1 cellular context compared by ENCODE assay signal in the genomic region with DNA sequence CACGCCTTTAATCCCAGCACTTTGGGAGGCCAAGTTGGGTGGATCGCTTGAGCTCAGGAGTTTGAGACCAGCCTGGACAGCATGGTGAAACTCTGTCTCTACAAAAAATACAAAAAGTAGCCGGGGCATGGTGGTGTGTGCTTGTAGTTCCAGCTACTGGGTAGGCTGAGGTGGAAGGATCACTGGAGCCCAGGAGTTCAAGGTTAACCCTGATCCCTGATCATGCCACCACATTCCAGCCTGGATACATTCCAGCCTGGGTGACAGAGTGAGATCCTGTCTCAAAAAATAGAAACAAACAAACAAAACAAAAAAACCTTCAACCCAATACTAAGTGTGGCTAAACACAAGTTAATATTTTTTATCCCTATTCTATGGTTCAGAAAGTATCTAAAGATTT.
TF ChIP-seq lines count a peak whose summit lies in the region.

No MANE protein-coding gene starts in this region.

TF ChIP-seq in HepG2, 621 proteins besides CTCF, POLR2A, EP300 and RAD21 (continued from another document):
- TF ChIP-seq, protein P1, sequence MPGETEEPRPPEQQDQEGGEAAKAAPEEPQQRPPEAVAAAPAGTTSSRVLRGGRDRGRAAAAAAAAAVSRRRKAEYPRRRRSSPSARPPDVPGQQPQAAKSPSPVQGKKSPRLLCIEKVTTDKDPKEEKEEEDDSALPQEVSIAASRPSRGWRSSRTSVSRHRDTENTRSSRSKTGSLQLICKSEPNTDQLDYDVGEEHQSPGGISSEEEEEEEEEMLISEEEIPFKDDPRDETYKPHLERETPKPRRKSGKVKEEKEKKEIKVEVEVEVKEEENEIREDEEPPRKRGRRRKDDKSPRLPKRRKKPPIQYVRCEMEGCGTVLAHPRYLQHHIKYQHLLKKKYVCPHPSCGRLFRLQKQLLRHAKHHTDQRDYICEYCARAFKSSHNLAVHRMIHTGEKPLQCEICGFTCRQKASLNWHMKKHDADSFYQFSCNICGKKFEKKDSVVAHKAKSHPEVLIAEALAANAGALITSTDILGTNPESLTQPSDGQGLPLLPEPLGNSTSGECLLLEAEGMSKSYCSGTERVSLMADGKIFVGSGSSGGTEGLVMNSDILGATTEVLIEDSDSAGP (CRISPR knock-in tag; IDR thresholded peaks at IDR 0.05; ENCODE audit: borderline replicate concordance), result no peak
- peak in 1 of 2 experiments; percentile 61; a peak in 1 of 4 replicates for TF ChIP-seq NR2F1 (CRISPR knock-in tag; IDR thresholded peaks at IDR 0.05)
- no peak for TF ChIP-seq ZNF333 (CRISPR knock-in tag; IDR thresholded peaks at IDR 0.05; ENCODE audit: borderline replicate concordance)
- TF ChIP-seq, protein P2, sequence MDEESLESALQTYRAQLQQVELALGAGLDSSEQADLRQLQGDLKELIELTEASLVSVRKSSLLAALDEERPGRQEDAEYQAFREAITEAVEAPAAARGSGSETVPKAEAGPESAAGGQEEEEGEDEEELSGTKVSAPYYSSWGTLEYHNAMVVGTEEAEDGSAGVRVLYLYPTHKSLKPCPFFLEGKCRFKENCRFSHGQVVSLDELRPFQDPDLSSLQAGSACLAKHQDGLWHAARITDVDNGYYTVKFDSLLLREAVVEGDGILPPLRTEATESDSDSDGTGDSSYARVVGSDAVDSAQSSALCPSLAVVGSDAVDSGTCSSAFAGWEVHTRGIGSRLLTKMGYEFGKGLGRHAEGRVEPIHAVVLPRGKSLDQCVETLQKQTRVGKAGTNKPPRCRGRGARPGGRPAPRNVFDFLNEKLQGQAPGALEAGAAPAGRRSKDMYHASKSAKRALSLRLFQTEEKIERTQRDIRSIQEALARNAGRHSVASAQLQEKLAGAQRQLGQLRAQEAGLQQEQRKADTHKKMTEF (CRISPR knock-in tag; IDR thresholded peaks at IDR 0.05), result no peak; the same call in 1 of the 2 replicates
- TF ChIP-seq, protein P3, sequence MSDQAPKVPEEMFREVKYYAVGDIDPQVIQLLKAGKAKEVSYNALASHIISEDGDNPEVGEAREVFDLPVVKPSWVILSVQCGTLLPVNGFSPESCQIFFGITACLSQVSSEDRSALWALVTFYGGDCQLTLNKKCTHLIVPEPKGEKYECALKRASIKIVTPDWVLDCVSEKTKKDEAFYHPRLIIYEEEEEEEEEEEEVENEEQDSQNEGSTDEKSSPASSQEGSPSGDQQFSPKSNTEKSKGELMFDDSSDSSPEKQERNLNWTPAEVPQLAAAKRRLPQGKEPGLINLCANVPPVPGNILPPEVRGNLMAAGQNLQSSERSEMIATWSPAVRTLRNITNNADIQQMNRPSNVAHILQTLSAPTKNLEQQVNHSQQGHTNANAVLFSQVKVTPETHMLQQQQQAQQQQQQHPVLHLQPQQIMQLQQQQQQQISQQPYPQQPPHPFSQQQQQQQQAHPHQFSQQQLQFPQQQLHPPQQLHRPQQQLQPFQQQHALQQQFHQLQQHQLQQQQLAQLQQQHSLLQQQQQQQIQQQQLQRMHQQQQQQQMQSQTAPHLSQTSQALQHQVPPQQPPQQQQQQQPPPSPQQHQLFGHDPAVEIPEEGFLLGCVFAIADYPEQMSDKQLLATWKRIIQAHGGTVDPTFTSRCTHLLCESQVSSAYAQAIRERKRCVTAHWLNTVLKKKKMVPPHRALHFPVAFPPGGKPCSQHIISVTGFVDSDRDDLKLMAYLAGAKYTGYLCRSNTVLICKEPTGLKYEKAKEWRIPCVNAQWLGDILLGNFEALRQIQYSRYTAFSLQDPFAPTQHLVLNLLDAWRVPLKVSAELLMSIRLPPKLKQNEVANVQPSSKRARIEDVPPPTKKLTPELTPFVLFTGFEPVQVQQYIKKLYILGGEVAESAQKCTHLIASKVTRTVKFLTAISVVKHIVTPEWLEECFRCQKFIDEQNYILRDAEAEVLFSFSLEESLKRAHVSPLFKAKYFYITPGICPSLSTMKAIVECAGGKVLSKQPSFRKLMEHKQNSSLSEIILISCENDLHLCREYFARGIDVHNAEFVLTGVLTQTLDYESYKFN (CRISPR knock-in tag; conservative IDR thresholded peaks at IDR 0.05), result peak; percentile 64
- peak; percentile 62 for TF ChIP-seq POGZ (CRISPR knock-in tag; IDR thresholded peaks at IDR 0.05)
- no peak for TF ChIP-seq ZNF331 (CRISPR knock-in tag; IDR thresholded peaks at IDR 0.05)
- TF ChIP-seq, protein P4, sequence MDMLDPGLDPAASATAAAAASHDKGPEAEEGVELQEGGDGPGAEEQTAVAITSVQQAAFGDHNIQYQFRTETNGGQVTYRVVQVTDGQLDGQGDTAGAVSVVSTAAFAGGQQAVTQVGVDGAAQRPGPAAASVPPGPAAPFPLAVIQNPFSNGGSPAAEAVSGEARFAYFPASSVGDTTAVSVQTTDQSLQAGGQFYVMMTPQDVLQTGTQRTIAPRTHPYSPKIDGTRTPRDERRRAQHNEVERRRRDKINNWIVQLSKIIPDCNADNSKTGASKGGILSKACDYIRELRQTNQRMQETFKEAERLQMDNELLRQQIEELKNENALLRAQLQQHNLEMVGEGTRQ (IDR thresholded peaks at IDR 0.05; ENCODE audit: low read depth, low read length), result no peak
- TF ChIP-seq, protein P4 (CRISPR knock-in tag; IDR thresholded peaks at IDR 0.05; ENCODE audit: borderline replicate concordance), result no peak
- no peak for TF ChIP-seq ZNF562 (CRISPR knock-in tag; IDR thresholded peaks at IDR 0.05; ENCODE audit: borderline replicate concordance)
- TF ChIP-seq FOSL2 (CRISPR knock-in tag; IDR thresholded peaks at IDR 0.05), result peak; percentile 45
- no peak for TF ChIP-seq ZNF816 (CRISPR knock-in tag; IDR thresholded peaks at IDR 0.05; ENCODE audit: borderline replicate concordance)
- TF ChIP-seq CAMTA2 (CRISPR knock-in tag; IDR thresholded peaks at IDR 0.05; ENCODE audit: borderline replicate concordance), result no peak
- TF ChIP-seq, protein P5, sequence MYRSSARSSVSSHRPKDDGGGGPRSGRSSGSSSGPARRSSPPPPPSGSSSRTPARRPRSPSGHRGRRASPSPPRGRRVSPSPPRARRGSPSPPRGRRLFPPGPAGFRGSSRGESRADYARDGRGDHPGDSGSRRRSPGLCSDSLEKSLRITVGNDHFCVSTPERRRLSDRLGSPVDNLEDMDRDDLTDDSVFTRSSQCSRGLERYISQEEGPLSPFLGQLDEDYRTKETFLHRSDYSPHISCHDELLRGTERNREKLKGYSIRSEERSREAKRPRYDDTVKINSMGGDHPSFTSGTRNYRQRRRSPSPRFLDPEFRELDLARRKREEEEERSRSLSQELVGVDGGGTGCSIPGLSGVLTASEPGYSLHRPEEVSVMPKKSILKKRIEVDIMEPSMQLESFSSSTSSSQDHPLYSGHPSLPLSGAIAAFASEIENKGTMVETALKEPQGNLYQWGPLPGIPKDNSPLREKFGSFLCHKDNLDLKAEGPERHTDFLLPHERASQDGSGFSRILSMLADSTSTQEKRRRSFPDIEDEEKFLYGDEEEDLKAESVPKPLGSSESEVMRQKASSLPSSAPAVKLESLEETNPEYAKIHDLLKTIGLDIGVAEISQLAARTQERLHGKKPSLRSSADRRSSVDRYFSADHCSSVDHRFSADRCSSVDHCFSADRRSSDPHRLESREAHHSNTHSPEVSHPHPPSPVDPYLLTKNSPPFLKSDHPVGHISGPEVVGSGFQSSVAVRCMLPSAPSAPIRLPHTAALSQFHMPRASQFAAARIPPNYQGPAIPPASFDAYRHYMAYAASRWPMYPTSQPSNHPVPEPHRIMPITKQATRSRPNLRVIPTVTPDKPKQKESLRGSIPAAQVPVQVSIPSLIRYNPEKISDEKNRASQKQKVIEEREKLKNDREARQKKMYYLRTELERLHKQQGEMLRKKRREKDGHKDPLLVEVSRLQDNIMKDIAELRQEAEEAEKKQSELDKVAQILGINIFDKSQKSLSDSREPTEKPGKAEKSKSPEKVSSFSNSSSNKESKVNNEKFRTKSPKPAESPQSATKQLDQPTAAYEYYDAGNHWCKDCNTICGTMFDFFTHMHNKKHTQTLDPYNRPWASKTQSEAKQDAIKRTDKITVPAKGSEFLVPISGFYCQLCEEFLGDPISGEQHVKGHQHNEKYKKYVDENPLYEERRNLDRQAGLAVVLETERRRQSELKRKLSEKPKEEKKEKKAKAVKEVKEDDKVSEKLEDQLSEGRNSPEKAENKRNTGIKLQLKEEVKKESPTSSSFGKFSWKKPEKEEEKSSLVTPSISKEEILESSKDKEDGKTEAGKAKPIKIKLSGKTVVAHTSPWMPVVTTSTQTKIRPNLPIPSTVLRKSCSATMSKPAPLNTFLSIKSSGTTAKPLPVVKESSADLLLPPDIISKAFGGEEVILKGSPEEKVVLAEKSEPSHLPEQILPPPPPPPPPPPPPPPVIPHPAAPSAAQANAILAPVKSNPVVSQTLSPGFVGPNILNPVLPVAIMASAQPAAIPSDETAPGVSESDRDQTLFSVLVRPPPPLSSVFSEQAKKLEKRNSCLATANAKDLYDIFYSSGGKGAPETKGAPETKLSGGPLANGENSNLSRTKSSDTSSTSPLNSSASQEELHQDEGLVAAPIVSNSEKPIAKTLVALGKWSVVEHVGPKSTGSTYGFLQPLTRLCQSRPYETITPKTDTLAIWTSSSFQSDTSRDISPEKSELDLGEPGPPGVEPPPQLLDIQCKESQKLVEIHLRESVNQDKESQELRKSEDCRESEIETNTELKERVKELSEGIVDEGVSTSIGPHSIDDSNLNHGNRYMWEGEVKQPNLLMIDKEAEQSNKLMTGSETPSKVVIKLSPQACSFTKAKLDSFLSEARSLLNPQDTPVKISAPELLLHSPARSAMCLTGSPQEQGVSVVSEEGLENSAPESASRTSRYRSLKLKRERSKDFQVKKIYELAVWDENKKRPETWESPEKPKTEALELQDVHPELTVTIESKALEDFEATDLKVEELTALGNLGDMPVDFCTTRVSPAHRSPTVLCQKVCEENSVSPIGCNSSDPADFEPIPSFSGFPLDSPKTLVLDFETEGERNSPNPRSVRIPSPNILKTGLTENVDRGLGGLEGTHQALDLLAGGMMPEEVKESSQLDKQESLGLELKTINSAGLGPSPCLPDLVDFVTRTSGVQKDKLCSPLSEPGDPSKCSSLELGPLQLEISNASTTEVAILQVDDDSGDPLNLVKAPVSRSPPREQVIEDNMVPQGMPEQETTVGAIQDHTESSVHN (CRISPR knock-in tag; IDR thresholded peaks at IDR 0.05), result no peak
- no peak for TF ChIP-seq ZNF746 (CRISPR knock-in tag; IDR thresholded peaks at IDR 0.05)
- TF ChIP-seq, protein P6, sequence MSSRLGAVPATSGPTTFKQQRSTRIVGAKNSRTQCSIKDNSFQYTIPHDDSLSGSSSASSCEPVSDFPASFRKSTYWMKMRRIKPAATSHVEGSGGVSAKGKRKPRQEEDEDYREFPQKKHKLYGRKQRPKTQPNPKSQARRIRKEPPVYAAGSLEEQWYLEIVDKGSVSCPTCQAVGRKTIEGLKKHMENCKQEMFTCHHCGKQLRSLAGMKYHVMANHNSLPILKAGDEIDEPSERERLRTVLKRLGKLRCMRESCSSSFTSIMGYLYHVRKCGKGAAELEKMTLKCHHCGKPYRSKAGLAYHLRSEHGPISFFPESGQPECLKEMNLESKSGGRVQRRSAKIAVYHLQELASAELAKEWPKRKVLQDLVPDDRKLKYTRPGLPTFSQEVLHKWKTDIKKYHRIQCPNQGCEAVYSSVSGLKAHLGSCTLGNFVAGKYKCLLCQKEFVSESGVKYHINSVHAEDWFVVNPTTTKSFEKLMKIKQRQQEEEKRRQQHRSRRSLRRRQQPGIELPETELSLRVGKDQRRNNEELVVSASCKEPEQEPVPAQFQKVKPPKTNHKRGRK (CRISPR knock-in tag; IDR thresholded peaks at IDR 0.05), result no peak
- no peak for TF ChIP-seq ZNF570 (CRISPR knock-in tag; IDR thresholded peaks at IDR 0.05; ENCODE audit: borderline replicate concordance)
- TF ChIP-seq SYNCRIP (IDR thresholded peaks at IDR 0.05; ENCODE audit: insufficient read depth, low read depth, low read length), result no peak
- no peak for TF ChIP-seq ARNTL (CRISPR knock-in tag; IDR thresholded peaks at IDR 0.05)
- peak; percentile 67 for TF ChIP-seq HNF4A (CRISPR knock-in tag; IDR thresholded peaks at IDR 0.05)
- TF ChIP-seq ZNF451 (CRISPR knock-in tag; IDR thresholded peaks at IDR 0.05), result no peak
- TF ChIP-seq ZMYM4 (CRISPR knock-in tag; IDR thresholded peaks at IDR 0.05), result peak; percentile 62
- peak; percentile 76 for TF ChIP-seq RARA (CRISPR knock-in tag; IDR thresholded peaks at IDR 0.05)
- no peak for TF ChIP-seq GTF3A (CRISPR knock-in tag; conservative IDR thresholded peaks at IDR 0.05)
- TF ChIP-seq, protein P7, sequence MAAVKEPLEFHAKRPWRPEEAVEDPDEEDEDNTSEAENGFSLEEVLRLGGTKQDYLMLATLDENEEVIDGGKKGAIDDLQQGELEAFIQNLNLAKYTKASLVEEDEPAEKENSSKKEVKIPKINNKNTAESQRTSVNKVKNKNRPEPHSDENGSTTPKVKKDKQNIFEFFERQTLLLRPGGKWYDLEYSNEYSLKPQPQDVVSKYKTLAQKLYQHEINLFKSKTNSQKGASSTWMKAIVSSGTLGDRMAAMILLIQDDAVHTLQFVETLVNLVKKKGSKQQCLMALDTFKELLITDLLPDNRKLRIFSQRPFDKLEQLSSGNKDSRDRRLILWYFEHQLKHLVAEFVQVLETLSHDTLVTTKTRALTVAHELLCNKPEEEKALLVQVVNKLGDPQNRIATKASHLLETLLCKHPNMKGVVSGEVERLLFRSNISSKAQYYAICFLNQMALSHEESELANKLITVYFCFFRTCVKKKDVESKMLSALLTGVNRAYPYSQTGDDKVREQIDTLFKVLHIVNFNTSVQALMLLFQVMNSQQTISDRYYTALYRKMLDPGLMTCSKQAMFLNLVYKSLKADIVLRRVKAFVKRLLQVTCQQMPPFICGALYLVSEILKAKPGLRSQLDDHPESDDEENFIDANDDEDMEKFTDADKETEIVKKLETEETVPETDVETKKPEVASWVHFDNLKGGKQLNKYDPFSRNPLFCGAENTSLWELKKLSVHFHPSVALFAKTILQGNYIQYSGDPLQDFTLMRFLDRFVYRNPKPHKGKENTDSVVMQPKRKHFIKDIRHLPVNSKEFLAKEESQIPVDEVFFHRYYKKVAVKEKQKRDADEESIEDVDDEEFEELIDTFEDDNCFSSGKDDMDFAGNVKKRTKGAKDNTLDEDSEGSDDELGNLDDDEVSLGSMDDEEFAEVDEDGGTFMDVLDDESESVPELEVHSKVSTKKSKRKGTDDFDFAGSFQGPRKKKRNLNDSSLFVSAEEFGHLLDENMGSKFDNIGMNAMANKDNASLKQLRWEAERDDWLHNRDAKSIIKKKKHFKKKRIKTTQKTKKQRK (IDR thresholded peaks at IDR 0.05; ENCODE audit: low read length), result no peak
- no peak for TF ChIP-seq SNRNP70 (IDR thresholded peaks at IDR 0.05; ENCODE audit: low read depth, low read length)
- TF ChIP-seq, protein P8, sequence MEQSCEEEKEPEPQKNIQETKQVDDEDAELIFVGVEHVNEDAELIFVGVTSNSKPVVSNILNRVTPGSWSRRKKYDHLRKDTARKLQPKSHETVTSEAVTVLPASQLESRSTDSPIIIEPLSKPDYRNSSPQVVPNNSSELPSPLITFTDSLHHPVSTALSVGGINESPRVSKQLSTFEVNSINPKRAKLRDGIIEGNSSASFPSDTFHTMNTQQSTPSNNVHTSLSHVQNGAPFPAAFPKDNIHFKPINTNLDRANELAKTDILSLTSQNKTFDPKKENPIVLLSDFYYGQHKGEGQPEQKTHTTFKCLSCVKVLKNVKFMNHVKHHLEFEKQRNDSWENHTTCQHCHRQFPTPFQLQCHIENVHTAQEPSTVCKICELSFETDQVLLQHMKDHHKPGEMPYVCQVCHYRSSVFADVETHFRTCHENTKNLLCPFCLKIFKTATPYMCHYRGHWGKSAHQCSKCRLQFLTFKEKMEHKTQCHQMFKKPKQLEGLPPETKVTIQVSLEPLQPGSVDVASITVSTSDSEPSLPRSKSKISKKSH (CRISPR knock-in tag; IDR thresholded peaks at IDR 0.05; ENCODE audit: borderline replicate concordance), result no peak
- TF ChIP-seq HNRNPH1 (optimal IDR thresholded peaks at IDR 0.05; ENCODE audit: low read depth, low read length), result no peak
- no peak for TF ChIP-seq RORA (CRISPR knock-in tag; IDR thresholded peaks at IDR 0.05)
